Comparison of ENCODE assay signal across 16 cellular contexts in genomic region chr11:94700631-94701030, GRCh38.
DNase-seq lines count a peak whose midpoint lies in the region; ATAC-seq and TF ChIP-seq lines count a peak whose summit lies in the region.
"Had no signal": no experiment of that assay in that cellular context is flagged by ENCODE, and none has a peak within 500 bp of the region (broad histone marks: within the 10 kb centered on the region; RNA-seq: fewer than 3 reads in every experiment).

No MANE protein-coding gene starts in this region.

- no peaks in the 10 kb centered on the region for H3K36me3 ChIP-seq in BJ (ENCODE audit: control insufficient read depth, insufficient read depth, low read length)
- no peaks in the 10 kb centered on the region for H3K36me3 ChIP-seq in mesenchymal stem cell (ENCODE audit: control insufficient read depth in 1 of 2, insufficient read depth in 2 of 2, low read depth in 1 of 2, low read length in 2 of 2)
- no peaks in the 10 kb centered on the region for H3K36me3 ChIP-seq in uterus
- H3K36me3 ChIP-seq: BLaER1 had no signal

- H3K4me3 Mint-ChIP-seq in activated naive CD8-positive, alpha-beta T cell treated with anti-CD3 and anti-CD28 coated beads for 36 hours: no peak overlapping the region
- H3K4me3 Mint-ChIP-seq: CD8-positive, alpha-beta memory T cell; H9 had no signal

- H3K9me3 ChIP-seq in mesenchymal stem cell (ENCODE audit: control insufficient read depth, low read length): no peaks in the 10 kb centered on the region
- H3K9me3 ChIP-seq in uterus: no peaks in the 10 kb centered on the region
- H3K9me3 ChIP-seq: BLaER1, Caco-2 had no signal

- no peak overlapping the region for H2BK12ac ChIP-seq in mesenchymal stem cell (ENCODE audit: low read length in 2 of 2)

- H3K9me3 Mint-ChIP-seq in activated naive CD8-positive, alpha-beta T cell treated with anti-CD3 and anti-CD28 coated beads for 36 hours: no peaks in the 10 kb centered on the region
- H3K9me3 Mint-ChIP-seq: H9 had no signal

- no peak overlapping the region for H3K23ac ChIP-seq in mesenchymal stem cell (ENCODE audit: low read length in 2 of 2)

- no peak for ATAC-seq in left colon
- ATAC-seq: GM12878 had no signal

- H3K27ac ChIP-seq in mesenchymal stem cell (ENCODE audit: low read length, poor library complexity, severe bottlenecking) (no peak overlapping the region), uterus (no peak overlapping the region)
- H3K27ac ChIP-seq: BLaER1 had no signal

- H3K4me1 ChIP-seq in mesenchymal stem cell (ENCODE audit: control insufficient read depth, insufficient read depth, low read depth, low read length): no peaks in the 10 kb centered on the region
- no peaks in the 10 kb centered on the region for H3K4me1 ChIP-seq in uterus
- H3K4me1 ChIP-seq: BLaER1 had no signal

- H3K14ac ChIP-seq in mesenchymal stem cell (ENCODE audit: low read length in 2 of 2): no peak overlapping the region

- no peak overlapping the region for H2AFZ ChIP-seq in mesenchymal stem cell (ENCODE audit: low read depth, low read length)

- H4K91ac ChIP-seq in mesenchymal stem cell (ENCODE audit: low read length): no peak overlapping the region

- no CpG with 5 or more reads among the region's 1 CpG for WGBS in mesenchymal stem cell

- H2BK120ac ChIP-seq in mesenchymal stem cell (ENCODE audit: low read depth, low read length): no peak overlapping the region

- no peaks in the 10 kb centered on the region for H3K4me1 Mint-ChIP-seq in activated naive CD8-positive, alpha-beta T cell treated with anti-CD3 and anti-CD28 coated beads for 36 hours
- H3K4me1 Mint-ChIP-seq: CD8-positive, alpha-beta memory T cell; H9 had no signal

- no peak overlapping the region for H2AK5ac ChIP-seq in mesenchymal stem cell (ENCODE audit: low read length, severe bottlenecking)

- H3K9ac ChIP-seq in mesenchymal stem cell (ENCODE audit: low read length): no peak overlapping the region
- H3K9ac ChIP-seq: BLaER1 had no signal

- H2BK15ac ChIP-seq in mesenchymal stem cell (ENCODE audit: low read depth, poor library complexity, severe bottlenecking): no peak overlapping the region

- no peaks in the 10 kb centered on the region for H3K36me3 Mint-ChIP-seq in activated naive CD8-positive, alpha-beta T cell treated with anti-CD3 and anti-CD28 coated beads for 36 hours
- H3K36me3 Mint-ChIP-seq: CD8-positive, alpha-beta memory T cell had no signal

- peaks cover 36% of the 10 kb centered on the region for H3K27me3 Mint-ChIP-seq in activated naive CD8-positive, alpha-beta T cell treated with anti-CD3 and anti-CD28 coated beads for 36 hours

- H3K4me2 ChIP-seq in mesenchymal stem cell (ENCODE audit: low read length, poor library complexity, severe bottlenecking): no peak overlapping the region
- H3K4me2 ChIP-seq: BLaER1 had no signal

- POLR2A ChIA-PET in BJ (lab: Charles Lee): no interaction called here

- no peak overlapping the region for H4K8ac ChIP-seq in mesenchymal stem cell (ENCODE audit: low read length)

- no peak for TF ChIP-seq POLR2A in uterus (IDR thresholded peaks at IDR 0.05)

- H3K4me3 ChIP-seq in BJ (ENCODE audit: low read depth, low read length): no peak overlapping the region
- no peak overlapping the region for H3K4me3 ChIP-seq in mesenchymal stem cell (ENCODE audit: insufficient read depth in 1 of 2, low read depth in 1 of 2, low read length in 2 of 2)
- H3K4me3 ChIP-seq in uterus: no peak overlapping the region
- H3K4me3 ChIP-seq: BLaER1, GM12878 had no signal

- H3K4ac ChIP-seq in mesenchymal stem cell (ENCODE audit: low read depth in 1 of 2, low read length in 2 of 2): no peak overlapping the region

- DNase-seq in BJ (ENCODE audit: low read depth) (peak; percentile 33), ELR (ENCODE audit: low read depth) (peak; percentile 4), amniotic epithelial cell (ENCODE audit: low read depth) (peak; percentile 86), mesenchymal stem cell (peak; percentile 32), left colon (no peak), uterus (no peak)
- no peak for DNase-seq in activated CD8-positive, alpha-beta memory T cell treated with anti-CD3 and anti-CD28 coated beads, Interleukin-2, amount 50 U/mL, for 48 hours
- no peak for DNase-seq in activated naive CD8-positive, alpha-beta T cell treated with anti-CD3 and anti-CD28 coated beads for 36 hours
- DNase-seq: Caco-2; CD8-positive, alpha-beta memory T cell; DND-41; GOT3; H9; KBM-7 had no signal

- no peak overlapping the region for H2BK5ac ChIP-seq in mesenchymal stem cell (ENCODE audit: low read depth, low read length, poor library complexity, severe bottlenecking)

- intact Hi-C loops in left colon (cut with DNase I, micrococcal nuclease): no loop called here
- intact Hi-C loops in uterus (cut with DNase I; ENCODE audit: low total_unique reads): no loop called here

- H3K27me3 ChIP-seq in BJ (ENCODE audit: control insufficient read depth, insufficient read depth, low read length) (no peaks in the 10 kb centered on the region; the same call in 1 of the 2 replicates), mesenchymal stem cell (ENCODE audit: control insufficient read depth in 1 of 2, insufficient read depth in 1 of 2, low read length in 2 of 2) (no peaks in the 10 kb centered on the region), uterus (no peaks in the 10 kb centered on the region)
- H3K27me3 ChIP-seq: BLaER1 had no signal

- H3K18ac ChIP-seq in mesenchymal stem cell (ENCODE audit: low read depth in 1 of 2, low read length in 2 of 2): no peak overlapping the region

- TF ChIP-seq CTCF in BJ (IDR thresholded peaks at IDR 0.05; ENCODE audit: insufficient read depth, low read depth, low read length) (no peak), uterus (IDR thresholded peaks at IDR 0.05) (no peak)

- CTCF ChIA-PET in BJ (lab: Yijun Ruan, JAX): interaction anchor here (1.2 kb wide), 1 partner anchor 19 kb away, joined by 3 read pairs; no protein-coding TSS in a partner anchor

- H3K79me1 ChIP-seq in mesenchymal stem cell (replicated peaks; ENCODE audit: low read length, poor library complexity, severe bottlenecking): no peaks in the 10 kb centered on the region

- H3K27ac Mint-ChIP-seq in activated naive CD8-positive, alpha-beta T cell treated with anti-CD3 and anti-CD28 coated beads for 36 hours: no peak overlapping the region
- H3K27ac Mint-ChIP-seq: CD8-positive, alpha-beta memory T cell; H9 had no signal

Comparison
In these comparisons a context has a peak if more than half of its experiments do, and no peak if none do; other contexts are left out.
1. DNase-seq: peak in BJ (single experiment), ELR (single experiment), amniotic epithelial cell (single experiment) and mesenchymal stem cell (single experiment); none in activated CD8-positive, alpha-beta memory T cell treated with anti-CD3 and anti-CD28 coated beads, Interleukin-2, amount 50 U/mL, for 48 hours (single experiment), left colon (0 of 2), uterus (0 of 2) and activated naive CD8-positive, alpha-beta T cell treated with anti-CD3 and anti-CD28 coated beads for 36 hours (single experiment).